Comparison of ENCODE assay signal across 8 cellular contexts in genomic region chr6:142927274-142927586, GRCh38. TPM values are rescaled to one million over a fixed set of nuclear protein-coding genes. Genes with fewer than 3 reads are reported as not detected.
A peak's percentile ranks its signal among the peaks of the same experiment; 100 is the strongest.
DNase-seq lines count a peak whose midpoint lies in the region; ATAC-seq and TF ChIP-seq lines count a peak whose summit lies in the region.

No MANE protein-coding gene starts in this region.

- DNase-seq in CD14-positive monocyte (ENCODE audit: low spot score) (no peak), NCI-H69 (lab: John Stamatoyannopoulos, UW) (no peak)
- DNase-seq in effector memory CD8-positive, alpha-beta T cell, result no peak

- H3K36me3 Mint-ChIP-seq in CD14-positive monocyte (peaks cover 0 to 15% of the 10 kb centered on the region in 2 donors), nephron (ENCODE audit: low read depth) (no peaks in the 10 kb centered on the region)
- peaks cover 24% of the 10 kb centered on the region for H3K36me3 Mint-ChIP-seq in effector memory CD8-positive, alpha-beta T cell (ENCODE audit: insufficient read depth)

- intact Hi-C loops in CD14-positive monocyte (cut with micrococcal nuclease), result no loop called here

- H3K4me3 Mint-ChIP-seq in CD14-positive monocyte (peak overlapping the region; percentile 65 to 88), nephron (peak overlapping the region; percentile 83 to 88 (median 87))
- peak overlapping the region; percentile 91 to 93 for H3K4me3 Mint-ChIP-seq in effector memory CD8-positive, alpha-beta T cell

- peak overlapping the region; percentile 85 for H3K4me2 ChIP-seq in OCI-LY1 (ENCODE audit: low read length)

- no peaks in the 10 kb centered on the region for H3K27me3 ChIP-seq in OCI-LY1 (ENCODE audit: insufficient read depth, low read length)

- H3F3A ChIP-seq in OCI-LY1 (ENCODE audit: insufficient read depth, low read length), result no peaks in the 10 kb centered on the region

- peaks cover 15 to 17% (median 16%) of the 10 kb centered on the region in 3 donors for H3K27me3 Mint-ChIP-seq in CD14-positive monocyte (ENCODE audit: low read depth in 3 of 3)
- H3K27me3 Mint-ChIP-seq in effector memory CD8-positive, alpha-beta T cell, result no peaks in the 10 kb centered on the region
- peaks cover 18% of the 10 kb centered on the region for H3K27me3 Mint-ChIP-seq in nephron (ENCODE audit: low read depth)

- no peaks in the 10 kb centered on the region for H3K9me3 Mint-ChIP-seq in CD14-positive monocyte
- H3K9me3 Mint-ChIP-seq in effector memory CD8-positive, alpha-beta T cell, result no peaks in the 10 kb centered on the region
- no peaks in the 10 kb centered on the region for H3K9me3 Mint-ChIP-seq in nephron

- peak overlapping the region; percentile 69 for H3K4me3 ChIP-seq in OCI-LY1 (ENCODE audit: low read depth, low read length, poor library complexity, severe bottlenecking)

- no peak for ATAC-seq in effector memory CD8-positive, alpha-beta T cell (replicated peaks)
- ATAC-seq in GM19455 (IDR thresholded peaks at IDR 0.05; ENCODE audit: unreplicated experiment) (no peak), GM21390 (IDR thresholded peaks at IDR 0.05; ENCODE audit: unreplicated experiment) (no peak), HG03280 (IDR thresholded peaks at IDR 0.05; ENCODE audit: unreplicated experiment) (no peak)

- H4K20me1 ChIP-seq in OCI-LY1 (ENCODE audit: insufficient read depth, low read length), result no peaks in the 10 kb centered on the region

- H3K4me1 Mint-ChIP-seq in CD14-positive monocyte (peaks cover 13% of the 10 kb centered on the region), nephron (peaks cover 26% of the 10 kb centered on the region)
- H3K4me1 Mint-ChIP-seq in effector memory CD8-positive, alpha-beta T cell (ENCODE audit: low read depth in 2 of 2), result peaks cover 30 to 52% of the 10 kb centered on the region in 2 donors

- no peaks in the 10 kb centered on the region for H3K36me3 ChIP-seq in OCI-LY1 (ENCODE audit: insufficient read depth, low read length)

- peak overlapping the region; percentile 71 for H3K9ac ChIP-seq in OCI-LY1 (ENCODE audit: low read length)

- H3K9me2 ChIP-seq in OCI-LY1 (ENCODE audit: low read depth, low read length), result no peaks in the 10 kb centered on the region

- H3K4me1 ChIP-seq in OCI-LY1 (ENCODE audit: insufficient read depth, low read length, severe bottlenecking), result peaks cover 50% of the 10 kb centered on the region

- no peak overlapping the region for H2AFZ ChIP-seq in OCI-LY1 (ENCODE audit: low read length)

- H3K27ac Mint-ChIP-seq in CD14-positive monocyte (peak overlapping the region in 1 of 7 donors; percentile 33), nephron (peak overlapping the region; percentile 83 to 89 (median 85))
- peak overlapping the region; percentile 99 to 100 for H3K27ac Mint-ChIP-seq in effector memory CD8-positive, alpha-beta T cell

- H3K27ac ChIP-seq in OCI-LY1 (ENCODE audit: low read depth, low read length, poor library complexity, severe bottlenecking), result peak overlapping the region; percentile 64

- no peaks in the 10 kb centered on the region for H3K9me3 ChIP-seq in OCI-LY1 (ENCODE audit: low read length)

- peaks cover 47% of the 10 kb centered on the region for H3K79me2 ChIP-seq in OCI-LY1 (ENCODE audit: insufficient read depth, low read length)

- TF ChIP-seq CTCF in CD14-positive monocyte (IDR thresholded peaks at IDR 0.05), result no peak
- no peak for TF ChIP-seq CTCF in OCI-LY1 (IDR thresholded peaks at IDR 0.05; ENCODE audit: low read length)
- no peak for TF ChIP-seq CTCF in nephron (IDR thresholded peaks at IDR 0.05; ENCODE audit: unreplicated experiment in 3 of 3)

RNA-seq across cellular contexts. Expression of gene HIVEP2, which starts 17.7 kb away (rescaled TPM):
- under 1 TPM; 0.16 to 0.64 TPM for polyA plus RNA-seq in CD14-positive monocyte
